19 cellular contexts compared by ENCODE assay signal in genomic region chr1:10245674-10246073, GRCh38. TPM values are rescaled to one million over a fixed set of nuclear protein-coding genes. Genes with fewer than 3 reads are reported as not detected.
DNase-seq lines count a peak whose midpoint lies in the region; ATAC-seq, FAIRE-seq and TF ChIP-seq lines count a peak whose summit lies in the region.
"Had no signal": no experiment of that assay in that cellular context is flagged by ENCODE, and none has a peak within 500 bp of the region (broad histone marks: within the 10 kb centered on the region; RNA-seq: fewer than 3 reads in every experiment).

No MANE protein-coding gene starts in this region.

- TF ChIP-seq RAD21 in GM12878 (IDR thresholded peaks at IDR 0.05; ENCODE audit: insufficient read depth, low read depth, low read length): no peak

- H3K27me3 Mint-ChIP-seq in nephron (ENCODE audit: low read depth): no peaks in the 10 kb centered on the region
- no peaks in the 10 kb centered on the region for H3K27me3 Mint-ChIP-seq in activated T-cell treated with anti-CD3 and anti-CD28 coated beads, Interleukin-2, amount 50 U/mL, for 72 hours (ENCODE audit: low read depth)

- no peaks in the 10 kb centered on the region; the same call in 2 of the 3 replicates for H3K9me3 ChIP-seq in GM12878 (replicated peaks; ENCODE audit: control insufficient read depth, insufficient read depth, low read length)
- no peaks in the 10 kb centered on the region for H3K9me3 ChIP-seq in gastrocnemius medialis
- H3K9me3 ChIP-seq: A549, BE2C had no signal

- no peak overlapping the region for H3K9ac ChIP-seq in GM12878 (ENCODE audit: control insufficient read depth, insufficient read depth, low read length)

- no peaks in the 10 kb centered on the region for H3K27me3 ChIP-seq in GM12878 (replicated peaks in 1 of 2; ENCODE audit: control insufficient read depth in 2 of 2, insufficient read depth in 2 of 2, low read length in 1 of 2)
- no peaks in the 10 kb centered on the region for H3K27me3 ChIP-seq in gastrocnemius medialis
- H3K27me3 ChIP-seq: BE2C had no signal

- peaks cover 34% of the 10 kb centered on the region for H3K4me1 Mint-ChIP-seq in nephron
- peaks cover 5% of the 10 kb centered on the region for H3K4me1 Mint-ChIP-seq in activated T-cell treated with anti-CD3 and anti-CD28 coated beads, Interleukin-2, amount 50 U/mL, for 72 hours (ENCODE audit: low read depth)

- ATAC-seq in GM12878: no peak
- ATAC-seq in gastrocnemius medialis: no peak
- no peak for ATAC-seq in activated T-cell treated with anti-CD3 and anti-CD28 coated beads, Interleukin-2, amount 50 U/mL, for 72 hours (replicated peaks in 1 of 2)
- ATAC-seq: A549; CD8-positive, alpha-beta T cell had no signal

- POLR2A ChIA-PET in GM12878 (lab: Charles Lee): no interaction called here

- H3K4me3 Mint-ChIP-seq in nephron: no peak overlapping the region
- H3K4me3 Mint-ChIP-seq in activated T-cell treated with anti-CD3 and anti-CD28 coated beads, Interleukin-2, amount 50 U/mL, for 72 hours: no peak overlapping the region
- H3K4me3 Mint-ChIP-seq: CD8-positive, alpha-beta T cell; HFFc6 had no signal

- peak; percentile 27 for FAIRE-seq in GM12878 (lab: Jason Lieb, UNC)
- FAIRE-seq: A549, D721Med, G401.6 had no signal

- no peaks in the 10 kb centered on the region for H3K79me2 ChIP-seq in GM12878 (ENCODE audit: control insufficient read depth, insufficient read depth, low read length)

- TF ChIP-seq POLR2A in GM12878 (IDR thresholded peaks at IDR 0.05; ENCODE audit: low read depth, low read length): no peak
- TF ChIP-seq POLR2A in gastrocnemius medialis (IDR thresholded peaks at IDR 0.05): no peak

- intact Hi-C loops in GM12878 (cut with micrococcal nuclease; ENCODE audit: unreplicated experiment): no loop called here
- intact Hi-C loops in gastrocnemius medialis (cut with DNase I; ENCODE audit: low total_unique reads): no loop called here

- RAD21 ChIA-PET in GM12878 (lab: Charles Lee; ENCODE audit: unreplicated experiment): no interaction called here

- no peak overlapping the region for H3K27ac ChIP-seq in GM12878 (ENCODE audit: control insufficient read depth, insufficient read depth)
- H3K27ac ChIP-seq in gastrocnemius medialis: peak overlapping the region; percentile 89 to 93 (median 92)
- H3K27ac ChIP-seq: A549, C4-2B, HL-60 had no signal

- TF ChIP-seq CTCF in GM12878 (IDR thresholded peaks at IDR 0.05 in 2 of 3, conservative IDR thresholded peaks at IDR 0.05 in 1 of 3; ENCODE audit: control insufficient read depth in 2 of 3, extremely low read depth in 1 of 3, insufficient read depth in 1 of 3, low read depth in 3 of 3, low read length in 3 of 3): no peak
- TF ChIP-seq CTCF in nephron (IDR thresholded peaks at IDR 0.05; ENCODE audit: unreplicated experiment in 3 of 3): no peak
- no peak for TF ChIP-seq CTCF in gastrocnemius medialis (IDR thresholded peaks at IDR 0.05 in 4 of 5, conservative IDR thresholded peaks at IDR 0.05 in 1 of 5)

- no peaks in the 10 kb centered on the region for H3K9me3 Mint-ChIP-seq in nephron
- no peaks in the 10 kb centered on the region for H3K9me3 Mint-ChIP-seq in activated T-cell treated with anti-CD3 and anti-CD28 coated beads, Interleukin-2, amount 50 U/mL, for 72 hours
- H3K9me3 Mint-ChIP-seq: CD8-positive, alpha-beta T cell; HFFc6 had no signal

- in situ Hi-C loops in GM12878 (cut with MboI): no loop called here
- in situ Hi-C loops in gastrocnemius medialis (cut with MboI; ENCODE audit: low sequenced_read_pairs in 4 of 4): no loop called here

- CTCF ChIA-PET in GM12878 (lab: Yijun Ruan, JAX): no interaction called here

- WGBS in GM12878 (ENCODE audit: insufficient coverage, insufficient replicate concordance, low lambda C conversion rate, missing lambda C conversion rate): 39% methylated on average over 3 of the region's 3 CpGs

- no TSS peak for BruUV-seq in GM12878 (replicated peaks; lab: Mats Ljungman, UMichigan)

- TF ChIP-seq EP300 in GM12878 (IDR thresholded peaks at IDR 0.05; ENCODE audit: borderline replicate concordance in 1 of 2, control insufficient read depth in 1 of 2, low read depth in 2 of 2, low read length in 2 of 2): no peak

- peaks cover 28% of the 10 kb centered on the region for H3K36me3 Mint-ChIP-seq in nephron (ENCODE audit: low read depth)
- no peaks in the 10 kb centered on the region for H3K36me3 Mint-ChIP-seq in activated T-cell treated with anti-CD3 and anti-CD28 coated beads, Interleukin-2, amount 50 U/mL, for 72 hours (ENCODE audit: insufficient read depth in 2 of 2)
- H3K36me3 Mint-ChIP-seq: CD8-positive, alpha-beta T cell had no signal

- H3K4me1 ChIP-seq in GM12878 (ENCODE audit: control insufficient read depth, insufficient read depth, low read length) (no peaks in the 10 kb centered on the region), gastrocnemius medialis (peaks cover 66 to 74% of the 10 kb centered on the region in 2 donors)
- H3K4me1 ChIP-seq: A549, BE2C had no signal

- H3K4me2 ChIP-seq in GM12878 (ENCODE audit: control insufficient read depth, insufficient read depth): no peak overlapping the region
- H3K4me2 ChIP-seq: A549 had no signal

- H3K4me3 ChIP-seq in GM12878 (no peak overlapping the region), gastrocnemius medialis (no peak overlapping the region)
- H3K4me3 ChIP-seq: A549 had no signal

- SMC1A ChIA-PET in GM12878 (lab: Charles Lee; ENCODE audit: uncharacterized antibody, unreplicated experiment): no interaction called here

- H4K20me1 ChIP-seq in GM12878 (ENCODE audit: control insufficient read depth, insufficient read depth): no peaks in the 10 kb centered on the region

- no peaks in the 10 kb centered on the region for H3K36me3 ChIP-seq in GM12878 (ENCODE audit: control insufficient read depth in 2 of 2, insufficient read depth in 2 of 2, low read length in 1 of 2)
- H3K36me3 ChIP-seq in gastrocnemius medialis: no peaks in the 10 kb centered on the region
- H3K36me3 ChIP-seq: BE2C had no signal

- no peak overlapping the region for H2AFZ ChIP-seq in GM12878 (ENCODE audit: control insufficient read depth, low read depth, low read length)

- H3K27ac Mint-ChIP-seq in nephron: peak overlapping the region; percentile 4 to 64 (median 28)
- H3K27ac Mint-ChIP-seq in activated T-cell treated with anti-CD3 and anti-CD28 coated beads, Interleukin-2, amount 50 U/mL, for 72 hours: no peak overlapping the region
- H3K27ac Mint-ChIP-seq: CD8-positive, alpha-beta T cell; HFFc6 had no signal

- DNase-seq in GM12878 (ENCODE audit: low read depth, low spot score) (no peak), gastrocnemius medialis (no peak), glomerular visceral epithelial cell (ENCODE audit: extremely low spot score) (no peak), T1000 (lab: John Stamatoyannopoulos, UW) (no peak)
- no peak for DNase-seq in activated T-cell treated with anti-CD3 and anti-CD28 coated beads, Interleukin-2, amount 50 U/mL, for 72 hours
- DNase-seq: BE2C; CD8-positive, alpha-beta T cell; COR-L47; DMS153; DMS79 treated with DMSO at 0.1 percent for 48 hours; EL; HCEC 1CT; HFFc6 had no signal

TF ChIP-seq in GM12878, 131 proteins besides CTCF, POLR2A, EP300 and RAD21 (continues in another document):
- TF ChIP-seq, protein P1, sequence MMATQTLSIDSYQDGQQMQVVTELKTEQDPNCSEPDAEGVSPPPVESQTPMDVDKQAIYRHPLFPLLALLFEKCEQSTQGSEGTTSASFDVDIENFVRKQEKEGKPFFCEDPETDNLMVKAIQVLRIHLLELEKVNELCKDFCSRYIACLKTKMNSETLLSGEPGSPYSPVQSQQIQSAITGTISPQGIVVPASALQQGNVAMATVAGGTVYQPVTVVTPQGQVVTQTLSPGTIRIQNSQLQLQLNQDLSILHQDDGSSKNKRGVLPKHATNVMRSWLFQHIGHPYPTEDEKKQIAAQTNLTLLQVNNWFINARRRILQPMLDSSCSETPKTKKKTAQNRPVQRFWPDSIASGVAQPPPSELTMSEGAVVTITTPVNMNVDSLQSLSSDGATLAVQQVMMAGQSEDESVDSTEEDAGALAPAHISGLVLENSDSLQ (IDR thresholded peaks at IDR 0.05): no peak
- TF ChIP-seq HCFC1 (IDR thresholded peaks at IDR 0.05; ENCODE audit: low read length) (no peak), ETV6 (conservative IDR thresholded peaks at IDR 0.05 in 1 of 2, IDR thresholded peaks at IDR 0.05 in 1 of 2; ENCODE audit: borderline replicate concordance in 1 of 2, low read depth in 1 of 2) (no peak), LARP7 (IDR thresholded peaks at IDR 0.05) (no peak), TCF7 (IDR thresholded peaks at IDR 0.05; ENCODE audit: borderline replicate concordance) (no peak), HDGF (IDR thresholded peaks at IDR 0.05) (no peak), MLLT1 (IDR thresholded peaks at IDR 0.05) (no peak)

RNA-seq across cellular contexts. Expression of gene KIF1B, which starts 35.3 kb away (rescaled TPM):
- total RNA-seq in GM12878 (2013; cell fraction: nucleolus; rRNA removed): 56.3 and 60.5 TPM in 2 replicates
- total RNA-seq in GM12878 (2014; rRNA removed): 10.5 and 10.6 TPM in 2 replicates
- 10.6 and 12.3 TPM in 2 replicates for total RNA-seq in GM12878 (2014; rRNA removed; fragmentation: Illumina TruSeq; extraction: Trizol)
- 13.3 and 16.5 TPM in 2 replicates for total RNA-seq in GM12878 (2021)
- 2.8 TPM for polyA plus RNA-seq in GM12878 (2011; ENCODE audit: low read depth)
- 7.5 and 9.0 TPM in 2 replicates for polyA plus RNA-seq in GM12878 (2011; rRNA removed)
- 8.4 and 11.5 TPM in 2 replicates for polyA plus RNA-seq in GM12878 (2011; cell fraction: cytosol; rRNA removed)
- 6.0 and 7.3 TPM in 2 replicates for polyA plus RNA-seq in GM12878 (2011; cell fraction: nucleus; rRNA removed)
- polyA plus RNA-seq in GM12878 (2012): 2.7 TPM in 2 replicates
- 14.0 and 17.8 TPM in 2 replicates for polyA plus RNA-seq in GM12878 (2014; fragmentation: Illumina TruSeq; extraction: Trizol)
- polyA plus RNA-seq in GM12878 (2014; fragmentation: Nextera tagmentation; extraction: Ambion mirVana): 1 to 10 TPM; 2.1 to 2.2 TPM
- polyA plus RNA-seq in GM12878 (2014; rRNA removed): 7.9 and 8.5 TPM in 2 replicates
- 1 to 10 TPM; 2.6 to 7.4 TPM for polyA plus RNA-seq in GM12878 (2016; fragmentation: Nextera tagmentation; extraction: Ambion mirVana)
- polyA minus RNA-seq in GM12878 (2011; rRNA and poly(A)+ RNA removed): 18.5 and 18.9 TPM in 2 replicates
- polyA minus RNA-seq in GM12878 (2011; cell fraction: cytosol; rRNA and poly(A)+ RNA removed): 4.3 and 6.1 TPM in 2 replicates
- polyA minus RNA-seq in GM12878 (2011; cell fraction: nucleus; rRNA and poly(A)+ RNA removed): 8.2 and 11.3 TPM in 2 replicates
- 100 to 1,000 TPM; 203 to 445 (median 306) TPM for total RNA-seq in gastrocnemius medialis
- 10 to 100 TPM; 12.5 to 16.6 TPM for total RNA-seq in activated T-cell treated with anti-CD3 and anti-CD28 coated beads, Interleukin-2, amount 50 U/mL, for 72 hours
